1 cellular context compared by ENCODE assay signal in the genomic region with DNA sequence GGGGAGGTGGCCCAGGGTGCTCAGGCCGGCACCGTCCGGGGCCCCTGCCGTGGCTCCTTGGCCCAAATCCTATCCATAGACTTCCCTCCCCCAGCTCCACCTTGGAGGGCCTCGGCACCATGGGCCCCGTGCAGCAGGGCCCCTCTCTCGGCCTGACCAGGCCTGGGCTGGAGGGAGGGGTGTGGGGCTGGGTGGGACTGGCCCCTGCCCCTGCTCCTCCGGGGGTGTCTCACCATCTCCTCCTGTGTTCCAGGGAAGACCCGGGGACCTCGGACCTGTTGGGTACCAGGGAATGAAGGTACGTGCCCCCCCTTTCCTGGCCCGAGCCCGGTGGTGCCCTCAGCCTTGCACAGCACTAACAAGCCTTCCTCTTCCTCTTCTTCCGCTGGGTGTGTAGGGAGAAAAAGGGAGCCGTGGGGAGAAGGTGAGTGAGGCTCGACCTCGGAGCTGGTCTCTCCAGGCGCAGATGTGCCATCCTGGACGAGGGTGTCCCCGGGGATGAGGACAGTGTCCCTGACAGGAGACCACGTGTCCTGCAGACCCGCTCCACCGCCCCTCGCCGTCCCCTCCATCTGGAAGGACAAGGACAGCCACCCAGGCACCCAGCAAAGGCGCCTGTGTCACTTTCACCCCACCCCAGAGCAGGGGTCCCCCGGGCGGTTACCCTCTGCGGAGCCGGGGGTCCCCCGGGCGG.
TF ChIP-seq lines count a peak whose summit lies in the region.

No MANE protein-coding gene starts in this region.

TF ChIP-seq in IMR-90, 13 proteins besides CTCF, POLR2A, EP300 and RAD21 (continued from another document):
- no peak for TF ChIP-seq FOS (IDR thresholded peaks at IDR 0.05; ENCODE audit: low read depth, low read length)
- no peak for TF ChIP-seq NFE2L2 (IDR thresholded peaks at IDR 0.05; ENCODE audit: low read depth, low read length)
- TF ChIP-seq RCOR1 (IDR thresholded peaks at IDR 0.05; ENCODE audit: insufficient replicate concordance, low read length): no peak
- TF ChIP-seq BHLHE40 (IDR thresholded peaks at IDR 0.05; ENCODE audit: low read depth, low read length): no peak
- no peak for TF ChIP-seq MAFK (IDR thresholded peaks at IDR 0.05; ENCODE audit: low read depth, low read length)
- no peak for TF ChIP-seq RFX5 (IDR thresholded peaks at IDR 0.05; ENCODE audit: low read depth, low read length)
TF ChIP-seq in IMR-90: peak in this region for 0.
